Comparison of ENCODE assay signal across 15 cellular contexts in the genomic region with DNA sequence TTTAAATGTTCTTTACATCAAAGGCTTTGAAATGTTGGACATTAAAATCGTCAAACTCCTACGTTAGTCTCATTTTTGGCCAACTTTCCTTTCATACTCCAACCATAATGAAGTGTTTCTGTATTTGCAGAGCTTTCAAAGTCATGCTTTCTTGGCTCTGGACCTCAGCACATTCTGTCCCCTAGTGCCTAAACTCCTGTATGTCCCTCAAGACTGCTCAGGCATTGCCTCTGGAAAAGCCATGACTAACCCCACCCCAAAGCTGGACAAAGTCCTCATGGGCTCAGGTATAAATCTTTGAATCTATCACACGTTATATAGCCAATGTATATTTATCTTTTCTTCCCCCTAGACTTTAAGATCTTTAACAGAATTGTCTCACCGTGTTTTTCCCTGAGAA. TPM values are rescaled to one million over a fixed set of nuclear protein-coding genes. Genes with fewer than 3 reads are reported as not detected.
DNase-seq lines count a peak whose midpoint lies in the region; ATAC-seq and TF ChIP-seq lines count a peak whose summit lies in the region.
"Had no signal": no experiment of that assay in that cellular context is flagged by ENCODE, and none has a peak within 500 bp of the region (broad histone marks: within the 10 kb centered on the region; RNA-seq: fewer than 3 reads in every experiment).

No MANE protein-coding gene starts in this region.

- H3K27ac Mint-ChIP-seq in stimulated activated naive B cell treated with anti-CD40 and anti-IgM and Interleukin-4, amounts not matched to agents 10 μg/mL and 1 μg/mL and 100 μg/mL, for 72 hours, result peak overlapping the region; percentile 42
- H3K27ac Mint-ChIP-seq: CD4-positive, CD25-positive, alpha-beta regulatory T cell had no signal

- H3K27ac ChIP-seq in lower lobe of right lung, result no peak overlapping the region
- no peak overlapping the region for H3K27ac ChIP-seq in breast epithelium
- no peak overlapping the region for H3K27ac ChIP-seq in spleen
- H3K27ac ChIP-seq: BLaER1 treated with 17β-estradiol and CSF1 and Interleukin-3, amounts not matched to agents 10 nM and 100 nM; GM23248 had no signal

- TF ChIP-seq CTCF in lower lobe of right lung (IDR thresholded peaks at IDR 0.05), result no peak
- TF ChIP-seq CTCF in breast epithelium (IDR thresholded peaks at IDR 0.05), result no peak
- TF ChIP-seq CTCF in spleen (IDR thresholded peaks at IDR 0.05 in 8 of 11, conservative IDR thresholded peaks at IDR 0.05 in 3 of 11), result no peak

- H3K9me3 Mint-ChIP-seq in stimulated activated naive B cell treated with anti-CD40 and anti-IgM and Interleukin-4, amounts not matched to agents 10 μg/mL and 1 μg/mL and 100 μg/mL, for 72 hours, result peaks cover 0 to 1% of the 10 kb centered on the region in 2 donors
- H3K9me3 Mint-ChIP-seq: CD4-positive, CD25-positive, alpha-beta regulatory T cell had no signal

- no peak for TF ChIP-seq POLR2A in breast epithelium (IDR thresholded peaks at IDR 0.05)
- no peak for TF ChIP-seq POLR2A in spleen (IDR thresholded peaks at IDR 0.05)

- no peaks in the 10 kb centered on the region for H3K27me3 Mint-ChIP-seq in stimulated activated naive B cell treated with anti-CD40 and anti-IgM and Interleukin-4, amounts not matched to agents 10 μg/mL and 1 μg/mL and 100 μg/mL, for 72 hours
- H3K27me3 Mint-ChIP-seq: CD4-positive, CD25-positive, alpha-beta regulatory T cell had no signal

- ATAC-seq in Right ventricle myocardium superior (ENCODE audit: poor library complexity), result peak; percentile 30
- peak; percentile 54 to 76 for ATAC-seq in lower lobe of right lung
- ATAC-seq in stimulated activated naive B cell treated with anti-CD40 and anti-IgM and Interleukin-4, amounts not matched to agents 10 μg/mL and 1 μg/mL and 100 μg/mL, for 72 hours (replicated peaks), result no peak

- intact Hi-C loops in Right ventricle myocardium superior (cut with DNase I), result no loop called here
- intact Hi-C loops in cardiac septum (cut with DNase I), result loop anchor here (5.0 kb wide), 1 partner anchor 103 kb away; no protein-coding TSS in a partner anchor
- intact Hi-C loops in lower lobe of right lung (cut with DNase I), result no loop called here
- intact Hi-C loops in breast epithelium (cut with DNase I; ENCODE audit: low total_unique reads), result no loop called here
- intact Hi-C loops in spleen (cut with DNase I; ENCODE audit: low total_unique reads), result no loop called here

- H3K36me3 Mint-ChIP-seq in stimulated activated naive B cell treated with anti-CD40 and anti-IgM and Interleukin-4, amounts not matched to agents 10 μg/mL and 1 μg/mL and 100 μg/mL, for 72 hours, result peaks cover 41 to 57% of the 10 kb centered on the region in 2 donors

- peaks cover 9% of the 10 kb centered on the region for H3K4me1 ChIP-seq in lower lobe of right lung
- H3K4me1 ChIP-seq in breast epithelium, result no peaks in the 10 kb centered on the region
- peaks cover 0 to 70% (median 5%) of the 10 kb centered on the region in 6 donors for H3K4me1 ChIP-seq in spleen

- DNase-seq in Right ventricle myocardium superior, result no peak
- no peak for DNase-seq in cardiac septum (ENCODE audit: low spot score)
- DNase-seq in lower lobe of right lung, result no peak
- DNase-seq in stimulated activated naive B cell treated with anti-CD40 and anti-IgM and Interleukin-4, amounts not matched to agents 10 μg/mL and 1 μg/mL and 100 μg/mL, for 72 hours, result no peak
- no peak for DNase-seq in islet precursor cell
- no peak for DNase-seq in breast epithelium (ENCODE audit: low spot score in 2 of 2)
- no peak for DNase-seq in spleen
- DNase-seq: 8988T; AML-193; CD4-positive, CD25-positive, alpha-beta regulatory T cell; DMS53; GF-D8; GM23248; H7 had no signal

- WGBS in spleen, 5 donors, result 88 to 96% (median 96%) methylated on average over 4 of the region's 4 CpGs

- no peak overlapping the region for H3K4me3 Mint-ChIP-seq in stimulated activated naive B cell treated with anti-CD40 and anti-IgM and Interleukin-4, amounts not matched to agents 10 μg/mL and 1 μg/mL and 100 μg/mL, for 72 hours
- H3K4me3 Mint-ChIP-seq: CD4-positive, CD25-positive, alpha-beta regulatory T cell had no signal

- no peaks in the 10 kb centered on the region for H3K9me3 ChIP-seq in lower lobe of right lung
- H3K9me3 ChIP-seq in breast epithelium, result no peaks in the 10 kb centered on the region
- no peaks in the 10 kb centered on the region for H3K9me3 ChIP-seq in spleen

- no peaks in the 10 kb centered on the region for H3K27me3 ChIP-seq in lower lobe of right lung (ENCODE audit: low read depth)
- no peaks in the 10 kb centered on the region for H3K27me3 ChIP-seq in breast epithelium
- H3K27me3 ChIP-seq in spleen (replicated peaks in 1 of 7), result no peaks in the 10 kb centered on the region
- H3K27me3 ChIP-seq: BLaER1 treated with 17β-estradiol and CSF1 and Interleukin-3, amounts not matched to agents 10 nM and 100 nM had no signal

- H3K4me1 Mint-ChIP-seq in stimulated activated naive B cell treated with anti-CD40 and anti-IgM and Interleukin-4, amounts not matched to agents 10 μg/mL and 1 μg/mL and 100 μg/mL, for 72 hours, result peaks cover 12 to 35% of the 10 kb centered on the region in 2 donors

- H3K36me3 ChIP-seq in lower lobe of right lung (peaks cover 84% of the 10 kb centered on the region), breast epithelium (peaks cover 4% of the 10 kb centered on the region), spleen (peaks cover 0 to 88% (median 72%) of the 10 kb centered on the region in 6 donors)

- H3K4me3 ChIP-seq in lower lobe of right lung (no peak overlapping the region), breast epithelium (no peak overlapping the region), spleen (no peak overlapping the region)
- H3K4me3 ChIP-seq: BLaER1 treated with 17β-estradiol and CSF1 and Interleukin-3, amounts not matched to agents 10 nM and 100 nM; GM23248 had no signal

RNA-seq across cellular contexts. Expression of gene IFNGR1, which starts 18.9 kb away (rescaled TPM):
- total RNA-seq in Right ventricle myocardium superior (99.9 TPM), cardiac septum (60.1 TPM), lower lobe of right lung (208 TPM), breast epithelium (100 to 1,000 TPM; 126 to 207 (median 144) TPM), spleen (100 to 1,000 TPM; 146 to 291 (median 232) TPM)
- 100 to 1,000 TPM; 119 to 150 (median 122) TPM for polyA plus RNA-seq in spleen

RNA-seq across cellular contexts. Expression of gene IL22RA2, which starts 26.8 kb away (rescaled TPM):
- total RNA-seq in Right ventricle myocardium superior (not detected), cardiac septum (0.11 TPM), lower lobe of right lung (not detected), breast epithelium (under 1 TPM in 1 of 3 donors, not detected in 2; 0.15 TPM), spleen (1 to 10 TPM in 1 of 7 donors, under 1 TPM in 2, not detected in 4; 0.19 to 2.1 (median 0.25) TPM)
- under 1 TPM in 2 of 3 donors, not detected in 1; 0.06 to 0.07 TPM for polyA plus RNA-seq in spleen
- total RNA-seq: CD4-positive, CD25-positive, alpha-beta regulatory T cell; GM23248; H7 had no signal
- polyA plus RNA-seq: CD4-positive, CD25-positive, alpha-beta regulatory T cell; GM23248 had no signal

Comparison
In these comparisons a context has a peak if more than half of its experiments do, and no peak if none do; other contexts are left out.
1. ATAC-seq: peak in Right ventricle myocardium superior (single experiment) and lower lobe of right lung (2 of 2); none in stimulated activated naive B cell treated with anti-CD40 and anti-IgM and Interleukin-4, amounts not matched to agents 10 μg/mL and 1 μg/mL and 100 μg/mL, for 72 hours (0 of 2).